ENCODE assay signal across 30 cellular contexts in the genomic region with DNA sequence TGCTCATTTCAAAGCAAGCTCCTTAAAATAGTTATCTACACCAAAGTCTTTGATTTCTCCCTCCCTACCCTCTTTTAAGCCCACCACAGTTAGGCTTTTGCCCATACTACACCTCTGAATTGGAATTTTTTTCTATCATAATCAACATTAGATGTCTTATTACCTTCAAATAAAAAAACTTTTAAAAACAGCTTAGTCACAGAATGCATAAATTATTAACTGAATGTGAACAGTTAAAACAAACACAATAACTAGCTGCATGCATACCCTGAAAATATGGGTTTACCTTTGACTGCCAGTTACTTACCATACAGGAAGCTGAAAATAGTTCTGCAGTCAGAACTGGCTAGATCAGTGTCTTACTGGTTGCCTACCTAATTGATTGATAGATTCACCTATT.
"Had no signal": no experiment of that assay in that cellular context is flagged by ENCODE, and none has a peak within 500 bp of the region (broad histone marks: within the 10 kb centered on the region; RNA-seq: fewer than 3 reads in every experiment).

No MANE protein-coding gene starts in this region.

- FAIRE-seq: colon had no signal

- H3K27ac ChIP-seq: adrenal gland, body of pancreas, esophagus squamous epithelium, gastroesophageal sphincter, heart right ventricle had no signal

- H3K4me3 ChIP-seq: adrenal gland, body of pancreas, esophagus squamous epithelium, gastroesophageal sphincter, heart right ventricle had no signal

- H3K9me3 ChIP-seq: adrenal gland, body of pancreas, esophagus squamous epithelium, gastroesophageal sphincter, heart right ventricle had no signal

- H3K4me1 ChIP-seq: adrenal gland, esophagus squamous epithelium had no signal

- DNase-seq: activated CD4-positive, alpha-beta memory T cell treated with anti-CD3 and anti-CD28 coated beads for 36 hours; activated CD4-positive, alpha-beta T cell treated with anti-CD3 and anti-CD28 coated beads for 36 hours; activated CD4-positive, alpha-beta T cell treated with anti-CD3 and anti-CD28 coated beads, Interleukin-2, amount 10 ng/mL, durations not matched to agents 24 days and 14 days; activated CD4-positive, CD25-positive, alpha-beta regulatory T cell; activated CD4-positive, CD25-positive, alpha-beta regulatory T cell treated with anti-CD3 and anti-CD28 coated beads, Interleukin-2, amount 50 U/mL, for 72 hours; activated CD8-positive, alpha-beta memory T cell treated with anti-CD3 and anti-CD28 coated beads, Interleukin-2, amount 10 ng/mL, durations not matched to agents 7 days and 5 days; activated CD8-positive, alpha-beta memory T cell treated with anti-CD3 and anti-CD28 coated beads, Interleukin-2, amount 50 U/mL, for 4 hours; activated CD8-positive, alpha-beta T cell treated with anti-CD3 and anti-CD28 coated beads, Interleukin-2, amount 10 ng/mL, durations not matched to agents 7 days and 5 days; activated effector memory CD4-positive, alpha-beta T cell treated with anti-CD3 and anti-CD28 coated beads, Interleukin-2, amount 50 U/mL, for 16 hours; activated naive CD4-positive, alpha-beta T cell treated with anti-CD3 and anti-CD28 coated beads for 36 hours; activated naive CD8-positive, alpha-beta T cell treated with anti-CD3 and anti-CD28 coated beads for 36 hours; activated naive CD8-positive, alpha-beta T cell treated with anti-CD3 and anti-CD28 coated beads, Interleukin-2, amount 50 U/mL, for 24 hours; activated T-cell treated with anti-CD3 and anti-CD28 coated beads, Interleukin-2, amount 50 U/mL, for 1 hour; activated T-cell treated with anti-CD3 and anti-CD28 coated beads, Interleukin-2, amount 50 U/mL, for 48 hours; adrenal gland; amygdala; aorta; body of pancreas; caudate nucleus; cortex of kidney; dermis blood vessel endothelial cell; effector CD4-positive, alpha-beta T cell; effector memory CD8-positive, alpha-beta T cell; esophagus squamous epithelium; foreskin melanocyte; heart right ventricle; T-helper 17 cell; T1000 had no signal

- ATAC-seq: activated CD4-positive, alpha-beta T cell treated with anti-CD3 and anti-CD28 coated beads for 36 hours; activated CD8-positive, alpha-beta memory T cell treated with anti-CD3 and anti-CD28 coated beads, Interleukin-2, amount 10 ng/mL, durations not matched to agents 7 days and 5 days; activated CD8-positive, alpha-beta T cell treated with anti-CD3 and anti-CD28 coated beads, Interleukin-2, amount 10 ng/mL, durations not matched to agents 7 days and 5 days; activated naive CD8-positive, alpha-beta T cell treated with anti-CD3 and anti-CD28 coated beads, Interleukin-2, amount 50 U/mL, for 24 hours; body of pancreas; effector memory CD8-positive, alpha-beta T cell; gastroesophageal sphincter; heart right ventricle; T-helper 17 cell had no signal
